8 cellular contexts compared by ENCODE assay signal in genomic region chr5:135551593-135552447, GRCh38. TPM values are rescaled to one million over a fixed set of nuclear protein-coding genes. Genes with fewer than 3 reads are reported as not detected.
DNase-seq lines count a peak whose midpoint lies in the region; ATAC-seq and TF ChIP-seq lines count a peak whose summit lies in the region.

No MANE protein-coding gene starts in this region.

- DNase-seq in NCI-H2081 (lab: John Stamatoyannopoulos, UW) = peak; percentile 47 to 56
- no peak for DNase-seq in NCI-H2081 treated with DMSO at 0.1 percent for 48 hours (lab: John Stamatoyannopoulos, UW)
- DNase-seq in NCI-H510A treated with DMSO at 0.1 percent for 48 hours (lab: John Stamatoyannopoulos, UW) = peak; percentile 55
- peak; percentile 73 for DNase-seq in activated CD4-positive, alpha-beta memory T cell treated with anti-CD3 and anti-CD28 coated beads for 36 hours
- DNase-seq in endothelial cell (ENCODE audit: low spot score) = peak; percentile 77
- peak; percentile 74 for DNase-seq in myocyte (ENCODE audit: low read depth)
- DNase-seq in stimulated activated naive CD4-positive, alpha-beta T cell treated with Interleukin-2 at 50 U/mL for 16 hours (lab: John Stamatoyannopoulos, UW) = peak; percentile 21

- no peaks in the 10 kb centered on the region for H3K9me3 Mint-ChIP-seq in activated CD4-positive, alpha-beta memory T cell treated with anti-CD3 and anti-CD28 coated beads for 36 hours
- H3K9me3 Mint-ChIP-seq in endothelial cell (ENCODE audit: unreplicated experiment) = no peaks in the 10 kb centered on the region

- no peak overlapping the region for H3K4me3 Mint-ChIP-seq in activated CD4-positive, alpha-beta memory T cell treated with anti-CD3 and anti-CD28 coated beads for 36 hours
- no peak overlapping the region for H3K4me3 Mint-ChIP-seq in endothelial cell (ENCODE audit: unreplicated experiment)

- POLR2A ChIA-PET in activated CD4-positive, alpha-beta memory T cell treated with anti-CD3 and anti-CD28 coated beads for 36 hours (lab: Charles Lee) = interaction anchor here (1.7 kb wide), 1 partner anchor 91 kb away, joined by 6 read pairs; no protein-coding TSS in a partner anchor

- CTCF ChIA-PET in activated CD4-positive, alpha-beta memory T cell treated with anti-CD3 and anti-CD28 coated beads for 36 hours (lab: Charles Lee) = interaction anchor here (0.8 to 10.7 kb wide), 19 partner anchors 8 to 278 kb away, joined by 3 to 434 read pairs (median 4); no protein-coding TSS in a partner anchor

- H3K27ac Mint-ChIP-seq in activated CD4-positive, alpha-beta memory T cell treated with anti-CD3 and anti-CD28 coated beads for 36 hours = no peak overlapping the region
- H3K27ac Mint-ChIP-seq in endothelial cell (ENCODE audit: unreplicated experiment) = no peak overlapping the region

- intact Hi-C loops in activated CD4-positive, alpha-beta memory T cell treated with anti-CD3 and anti-CD28 coated beads for 36 hours (cut with micrococcal nuclease) = loop anchor here (1.0 kb wide), 2 partner anchors 86 to 90 kb away; no protein-coding TSS in a partner anchor

- peaks cover 54% of the 10 kb centered on the region for H3K27me3 Mint-ChIP-seq in activated CD4-positive, alpha-beta memory T cell treated with anti-CD3 and anti-CD28 coated beads for 36 hours
- H3K27me3 Mint-ChIP-seq in endothelial cell (ENCODE audit: unreplicated experiment) = peaks cover 13% of the 10 kb centered on the region

- peak; percentile 75 for ATAC-seq in HG03103 (IDR thresholded peaks at IDR 0.05; ENCODE audit: low read depth, unreplicated experiment)

- no peaks in the 10 kb centered on the region for H3K4me1 Mint-ChIP-seq in activated CD4-positive, alpha-beta memory T cell treated with anti-CD3 and anti-CD28 coated beads for 36 hours (ENCODE audit: low read depth)
- no peaks in the 10 kb centered on the region for H3K4me1 Mint-ChIP-seq in endothelial cell (ENCODE audit: unreplicated experiment)

- TF ChIP-seq CTCF in endothelial cell (IDR thresholded peaks at IDR 0.05; ENCODE audit: unreplicated experiment) = peak; percentile 90

- H3K36me3 Mint-ChIP-seq in activated CD4-positive, alpha-beta memory T cell treated with anti-CD3 and anti-CD28 coated beads for 36 hours = no peaks in the 10 kb centered on the region
- no peaks in the 10 kb centered on the region for H3K36me3 Mint-ChIP-seq in endothelial cell (ENCODE audit: low read depth, unreplicated experiment)

RNA-seq across cellular contexts. Expression of gene NEUROG1, which starts 16.1 kb away (rescaled TPM):
- not detected for total RNA-seq in activated CD4-positive, alpha-beta memory T cell treated with anti-CD3 and anti-CD28 coated beads for 36 hours
- total RNA-seq in endothelial cell (ENCODE audit: unreplicated experiment) (not detected), myocyte (not detected in 2 replicates)
- not detected for polyA plus RNA-seq in myocyte (2012)

RNA-seq across cellular contexts. Expression of gene CXCL14, which starts 27.0 kb away (rescaled TPM):
- not detected for total RNA-seq in activated CD4-positive, alpha-beta memory T cell treated with anti-CD3 and anti-CD28 coated beads for 36 hours
- total RNA-seq in endothelial cell (ENCODE audit: unreplicated experiment) (0.13 TPM), myocyte (not detected in 2 replicates)
- polyA plus RNA-seq in myocyte (2012) = not detected
